Comparison of ENCODE assay signal across 21 cellular contexts in genomic region chr12:12598864-12599263, GRCh38. TPM values are rescaled to one million over a fixed set of nuclear protein-coding genes. Genes with fewer than 3 reads are reported as not detected.
A peak's percentile ranks its signal among the peaks of the same experiment; 100 is the strongest.
DNase-seq lines count a peak whose midpoint lies in the region; ATAC-seq, FAIRE-seq and TF ChIP-seq lines count a peak whose summit lies in the region.
"Had no signal": no experiment of that assay in that cellular context is flagged by ENCODE, and none has a peak within 500 bp of the region (broad histone marks: within the 10 kb centered on the region; RNA-seq: fewer than 3 reads in every experiment).

No MANE protein-coding gene starts in this region.

- H2BK120ac ChIP-seq in H1 (replicated peaks; ENCODE audit: low read depth, low read length): no peak overlapping the region

- H4K8ac ChIP-seq in H1 (ENCODE audit: extremely low read depth, insufficient read depth, low read length): no peak overlapping the region

- H2BK5ac ChIP-seq in H1 (ENCODE audit: low read depth, low read length): no peak overlapping the region

- H3K9ac ChIP-seq in H1 (replicated peaks in 1 of 4; ENCODE audit: extremely low read depth in 1 of 4, low read depth in 3 of 4, low read length in 3 of 4): no peak overlapping the region
- H3K9ac ChIP-seq: GM23248 had no signal

- no peak for TF ChIP-seq RAD21 in H1 (IDR thresholded peaks at IDR 0.05 in 1 of 2, conservative IDR thresholded peaks at IDR 0.05 in 1 of 2; ENCODE audit: low read depth in 2 of 2, low read length in 2 of 2)

- H3K79me1 ChIP-seq in H1 (ENCODE audit: low read depth, low read length): no peaks in the 10 kb centered on the region

- no peak overlapping the region for H3K27ac ChIP-seq in HEK293 (ENCODE audit: extremely low read depth, low read depth, low read length)
- peak overlapping the region; percentile 39; the same call in 1 of the 2 replicates for H3K27ac ChIP-seq in VCaP
- H3K27ac ChIP-seq in H1 (ENCODE audit: low read depth, low read length): no peak overlapping the region
- H3K27ac ChIP-seq in aorta (ENCODE audit: low read depth in 1 of 2, low read length in 2 of 2): no peak overlapping the region
- H3K27ac ChIP-seq in tibial nerve: no peak overlapping the region
- H3K27ac ChIP-seq: GM23248 had no signal

- H3K23me2 ChIP-seq in H1 (ENCODE audit: low read depth, low read length): 0 out of 2 replicates have a peak, but pooled peaks cover 1% of the 10 kb centered on the region

- CTCF ChIA-PET in HEK293 (lab: Yijun Ruan, JAX) (interaction anchor here (1.0 to 1.1 kb wide), 2 partner anchors 34 to 57 kb away, joined by 4 read pairs; no protein-coding TSS in a partner anchor), H1 (lab: Charles Lee; ENCODE audit: partially characterized antibody) (interaction anchor here (1.2 kb wide), 1 partner anchor 45 kb away, joined by 3 read pairs; no protein-coding TSS in a partner anchor)

- H3K9me3 ChIP-seq in HEK293 (ENCODE audit: control insufficient read depth, insufficient read depth, low read depth, low read length) (no peaks in the 10 kb centered on the region), H1 (ENCODE audit: insufficient read depth in 2 of 2, low read depth in 1 of 2, low read length in 1 of 2) (no peaks in the 10 kb centered on the region), aorta (ENCODE audit: control insufficient read depth, low read length) (no peaks in the 10 kb centered on the region), tibial nerve (no peaks in the 10 kb centered on the region)

- no peaks in the 10 kb centered on the region for H4K20me1 ChIP-seq in H1 (replicated peaks in 1 of 2; ENCODE audit: control insufficient read depth in 1 of 2, insufficient read depth in 2 of 2, low read length in 2 of 2)

- TF ChIP-seq EP300 in H1 (IDR thresholded peaks at IDR 0.05; ENCODE audit: borderline replicate concordance in 1 of 2, low read depth in 2 of 2, low read length in 2 of 2) (no peak), tibial nerve (IDR thresholded peaks at IDR 0.05) (no peak)

- POLR2A ChIA-PET in HEK293 (lab: Yijun Ruan, JAX): no interaction called here
- POLR2A ChIA-PET in H1 (lab: Charles Lee; ENCODE audit: partially characterized antibody): interaction anchor here (0.8 kb wide), 1 partner anchor 332 kb away, joined by 3 read pairs; the partner anchor contains the start of gene LRP6

- TF ChIP-seq CTCF in HEK293 (tag by site-specific recombination; IDR thresholded peaks at IDR 0.05) (no peak), VCaP (conservative IDR thresholded peaks at IDR 0.05) (no peak), H1 (IDR thresholded peaks at IDR 0.05; ENCODE audit: control extremely low read depth in 1 of 3, insufficient read depth in 1 of 3, low read depth in 1 of 3, low read length in 3 of 3) (no peak), tibial nerve (IDR thresholded peaks at IDR 0.05) (no peak)

- no peak overlapping the region for H2AFZ ChIP-seq in H1 (ENCODE audit: low read length)
- H2AFZ ChIP-seq: GM23248 had no signal

- DNase-seq in H1 (ENCODE audit: low read depth in 1 of 2, low spot score in 2 of 2) (no peak), aorta (no peak), tibial nerve (ENCODE audit: low spot score in 2 of 2) (no peak), NCI-H748 (lab: John Stamatoyannopoulos, UW; ENCODE audit: unreplicated experiment) (no peak)
- no peak for DNase-seq in stimulated activated naive CD8-positive, alpha-beta T cell treated with anti-CD3 and anti-CD28 coated beads, Interleukin-15, Interleukin-2, amounts not matched to agents 100 U/mL and 50 U/mL, for 24 hours
- DNase-seq: 8988T; C1 segment of cervical spinal cord; Calu3; CD4-positive, alpha-beta memory T cell; COR-L47; DMS53; DMS79 treated with DMSO at 0.1 percent for 48 hours; GF-D8; GM23248; H9; HFFc6 had no signal

- no peak overlapping the region for H3K56ac ChIP-seq in H1 (replicated peaks; ENCODE audit: insufficient read length, low read depth, low read length)

- no peak overlapping the region for H2AK5ac ChIP-seq in H1 (ENCODE audit: low read depth, low read length)

- H3K4me3 ChIP-seq in HEK293 (ENCODE audit: low read depth, low read length): no peak overlapping the region
- no peak overlapping the region for H3K4me3 ChIP-seq in H1 (ENCODE audit: extremely low read depth in 1 of 4, insufficient read depth in 2 of 4, low read depth in 3 of 4, low read length in 4 of 4)
- H3K4me3 ChIP-seq in aorta (ENCODE audit: low read length in 2 of 2): no peak overlapping the region
- no peak overlapping the region for H3K4me3 ChIP-seq in tibial nerve
- H3K4me3 ChIP-seq: GM23248 had no signal

- no peaks in the 10 kb centered on the region for H3K79me2 ChIP-seq in H1 (ENCODE audit: control insufficient read depth in 1 of 2, insufficient read depth in 2 of 2, low read length in 2 of 2)

- no peak for FAIRE-seq in H1 (lab: Jason Lieb, UNC)
- FAIRE-seq: GM12891, GM18507 had no signal

- H3K36me3 ChIP-seq in HEK293 (ENCODE audit: control insufficient read depth in 2 of 2, insufficient read depth in 1 of 2, low read length in 2 of 2) (no peaks in the 10 kb centered on the region), H1 (ENCODE audit: control insufficient read depth in 2 of 4, insufficient read depth in 4 of 4, low read length in 3 of 4) (no peaks in the 10 kb centered on the region), aorta (ENCODE audit: control insufficient read depth in 1 of 2, insufficient read depth in 2 of 2, low read length in 1 of 2) (no peaks in the 10 kb centered on the region), tibial nerve (no peaks in the 10 kb centered on the region)

- no peak overlapping the region for H4K5ac ChIP-seq in H1 (ENCODE audit: insufficient read length, low read depth, low read length)

- H3K4me2 ChIP-seq in H1 (ENCODE audit: insufficient read depth in 1 of 2, low read depth in 2 of 2, low read length in 2 of 2): no peak overlapping the region

- H2BK12ac ChIP-seq in H1 (ENCODE audit: low read depth, low read length): no peak overlapping the region

- ATAC-seq in aorta (ENCODE audit: low FRiP score): no peak
- no peak for ATAC-seq in stimulated activated naive CD8-positive, alpha-beta T cell treated with anti-CD3 and anti-CD28 coated beads, Interleukin-15, Interleukin-2, amounts not matched to agents 100 U/mL and 50 U/mL, for 24 hours
- ATAC-seq: HCT116 had no signal

- H4K91ac ChIP-seq in H1 (replicated peaks; ENCODE audit: insufficient read length, low read length): no peak overlapping the region

- no peak overlapping the region for H3K18ac ChIP-seq in H1 (ENCODE audit: extremely low read depth, low read length)

- no peak overlapping the region for H3K14ac ChIP-seq in H1 (ENCODE audit: insufficient read length)

- no peak overlapping the region for H2BK15ac ChIP-seq in H1 (ENCODE audit: low read length)

- H3K4ac ChIP-seq in H1 (replicated peaks; ENCODE audit: insufficient read length, low read depth, low read length): no peak overlapping the region

- no peak for TF ChIP-seq POLR2A in H1 (IDR thresholded peaks at IDR 0.05; ENCODE audit: control extremely low read depth in 1 of 2, low read depth in 2 of 2, low read length in 2 of 2)
- no peak for TF ChIP-seq POLR2A in tibial nerve (IDR thresholded peaks at IDR 0.05)

- no peak overlapping the region for H3K23ac ChIP-seq in H1 (ENCODE audit: insufficient read length)

- H3K27me3 ChIP-seq in H1 (replicated peaks in 1 of 4; ENCODE audit: control insufficient read depth in 3 of 4, extremely low read depth in 1 of 4, insufficient read depth in 3 of 4, low read length in 3 of 4) (no peaks in the 10 kb centered on the region), aorta (ENCODE audit: control insufficient read depth in 1 of 2, insufficient read depth in 2 of 2, low read length in 1 of 2) (peaks cover 0 to 2% of the 10 kb centered on the region in 2 donors), tibial nerve (no peaks in the 10 kb centered on the region)

- WGBS in H1 (ENCODE audit: extremely low coverage in 1 of 2, insufficient coverage in 1 of 2, insufficient read length in 1 of 2, insufficient replicate concordance in 2 of 2, low coverage in 1 of 2, low lambda C conversion rate in 2 of 2, missing lambda C conversion rate in 1 of 2), 2 experiments: 87% methylated on average over 3 of the region's 3 CpGs; no CpG with 5 or more reads in 1 of the 2 experiments
- WGBS in aorta, 2 donors: 82 to 86% methylated on average over 3 of the region's 3 CpGs
- 90 to 91% methylated on average over 3 of the region's 3 CpGs for WGBS in tibial nerve, 2 donors

- intact Hi-C loops in aorta (cut with DNase I): no loop called here

- no peaks in the 10 kb centered on the region; the same call in 1 of the 2 replicates for H3K4me1 ChIP-seq in HEK293 (ENCODE audit: control insufficient read depth, insufficient read depth, low read length)
- peaks cover 0 to 2% (median 0%) of the 10 kb centered on the region in 4 experiments; a peak in 1 of 7 replicates for H3K4me1 ChIP-seq in H1 (replicated peaks in 1 of 4; ENCODE audit: control insufficient read depth in 3 of 4, insufficient read depth in 4 of 4, low read length in 3 of 4)
- no peaks in the 10 kb centered on the region for H3K4me1 ChIP-seq in aorta (ENCODE audit: control insufficient read depth in 1 of 2, insufficient read depth in 2 of 2, low read length in 2 of 2)
- H3K4me1 ChIP-seq in tibial nerve: no peaks in the 10 kb centered on the region

- H2BK20ac ChIP-seq in H1 (ENCODE audit: low read length): no peak overlapping the region

RNA-seq across cellular contexts. Expression of gene CREBL2, which starts 12.8 kb away (rescaled TPM):
- 16.2 and 18.3 TPM in 2 replicates for total RNA-seq in H1 (2021; fragmentation: NEBNext Ultra II Directional; extraction: Animal tissue kit (Norgen Biotek cat#: 25700))
- polyA plus RNA-seq in H1 (2011; rRNA removed) (7.3 and 9.8 TPM in 2 replicates), aorta (10 to 100 TPM; 26.6 to 47.1 TPM)
- polyA plus RNA-seq in H1 (2011; cell fraction: cytosol; rRNA removed): 12.6 TPM
- polyA plus RNA-seq in H1 (2011; cell fraction: nucleus; rRNA removed): 4.3 TPM
- polyA plus RNA-seq in H1 (2012, experiment 1 of 2): 9.6 to 13.3 TPM (median 9.8 TPM) in 4 replicates
- 1.9 TPM for polyA plus RNA-seq in H1 (2012, experiment 2 of 2)
- polyA plus RNA-seq in H1 (2013, experiment 1 of 2): 11.1 TPM
- polyA plus RNA-seq in H1 (2013, experiment 2 of 2): 10.9 TPM
- 10.7 and 14.9 TPM in 2 replicates for polyA minus RNA-seq in H1 (2011; rRNA and poly(A)+ RNA removed)
- 8.5 TPM for polyA minus RNA-seq in H1 (2011; cell fraction: cytosol; rRNA and poly(A)+ RNA removed)
- 7.5 TPM for polyA minus RNA-seq in H1 (2011; cell fraction: nucleus; rRNA and poly(A)+ RNA removed)
- total RNA-seq in aorta (10 to 100 TPM; 31.2 to 42.5 TPM), tibial nerve (10 to 100 TPM; 39.9 to 74.7 (median 52.9) TPM)

RNA-seq across cellular contexts. Expression of gene DUSP16, which starts 36.2 kb away (rescaled TPM):
- total RNA-seq in H1 (2021; fragmentation: NEBNext Ultra II Directional; extraction: Animal tissue kit (Norgen Biotek cat#: 25700)): 55.9 and 60.5 TPM in 2 replicates
- polyA plus RNA-seq in H1 (2011; rRNA removed) (24.1 and 31.6 TPM in 2 replicates), aorta (10 to 100 TPM in 1 of 2 donors, 1 to 10 TPM in 1; 3.1 to 13.1 TPM)
- polyA plus RNA-seq in H1 (2011; cell fraction: cytosol; rRNA removed): 33.4 TPM
- polyA plus RNA-seq in H1 (2011; cell fraction: nucleus; rRNA removed): 24.1 TPM
- 33.5 to 43.7 TPM (median 37.2 TPM) in 4 replicates for polyA plus RNA-seq in H1 (2012, experiment 1 of 2)
- polyA plus RNA-seq in H1 (2012, experiment 2 of 2): 7.8 TPM
- 23.4 TPM for polyA plus RNA-seq in H1 (2013, experiment 1 of 2)
- 24.5 TPM for polyA plus RNA-seq in H1 (2013, experiment 2 of 2)
- 59.4 and 60.2 TPM in 2 replicates for polyA minus RNA-seq in H1 (2011; rRNA and poly(A)+ RNA removed)
- polyA minus RNA-seq in H1 (2011; cell fraction: cytosol; rRNA and poly(A)+ RNA removed): 36.3 TPM
- polyA minus RNA-seq in H1 (2011; cell fraction: nucleus; rRNA and poly(A)+ RNA removed): 25.1 TPM
- total RNA-seq in aorta (10 to 100 TPM; 22.0 to 27.4 TPM), tibial nerve (10 to 100 TPM; 16.2 to 23.2 (median 19.1) TPM)
